ENCODE assay signal across 9 cellular contexts in genomic region chr4:26884486-26884988, GRCh38. TPM values are rescaled to one million over a fixed set of nuclear protein-coding genes. Genes with fewer than 3 reads are reported as not detected.
DNase-seq lines count a peak whose midpoint lies in the region; ATAC-seq and TF ChIP-seq lines count a peak whose summit lies in the region.
"Had no signal": no experiment of that assay in that cellular context is flagged by ENCODE, and none has a peak within 500 bp of the region (broad histone marks: within the 10 kb centered on the region; RNA-seq: fewer than 3 reads in every experiment).

No MANE protein-coding gene starts in this region.

- peaks cover 30 to 96% (median 73%) of the 10 kb centered on the region in 4 donors for H3K4me1 Mint-ChIP-seq in naive thymus-derived CD8-positive, alpha-beta T cell

- no peak overlapping the region for H3K9ac ChIP-seq in GM23248

- H3K4me2 ChIP-seq in GM23248 (ENCODE audit: unreplicated experiment) = no peak overlapping the region

- H3K4me3 Mint-ChIP-seq in naive thymus-derived CD8-positive, alpha-beta T cell = peak overlapping the region; percentile 61 to 87 (median 78)

- POLR2A ChIA-PET in naive thymus-derived CD8-positive, alpha-beta T cell (lab: Charles Lee) = interaction anchor here (1.2 to 6.1 kb wide), 4 partner anchors 9 to 25 kb away, joined by 5 to 180 read pairs (median 8); partner anchors contain the start of gene STIM2

- peak overlapping the region; percentile 95 to 98 (median 97) for H3K27ac Mint-ChIP-seq in naive thymus-derived CD8-positive, alpha-beta T cell

- 72 to 74% methylated on average over 5 of the region's 5 CpGs for WGBS in GM23248 (ENCODE audit: low coverage in 1 of 2, low lambda C conversion rate in 2 of 2, missing lambda C conversion rate in 2 of 2), 2 experiments

- H3K9me3 ChIP-seq in KOPT-K1 (ENCODE audit: insufficient read depth, low read length, poor library complexity, severe bottlenecking) = no peaks in the 10 kb centered on the region
- no peaks in the 10 kb centered on the region for H3K9me3 ChIP-seq in uterus
- H3K9me3 ChIP-seq in GM23248 (ENCODE audit: low read depth) = no peaks in the 10 kb centered on the region

- no peaks in the 10 kb centered on the region for H3K27me3 Mint-ChIP-seq in naive thymus-derived CD8-positive, alpha-beta T cell

- no peak overlapping the region for H2AFZ ChIP-seq in GM23248

- H3K36me3 Mint-ChIP-seq in naive thymus-derived CD8-positive, alpha-beta T cell = peaks cover 0 to 4% (median 0%) of the 10 kb centered on the region in 3 donors

- intact Hi-C loops in uterus (cut with DNase I; ENCODE audit: low total_unique reads) = no loop called here

- H3K27me3 ChIP-seq in uterus (no peaks in the 10 kb centered on the region), GM23248 (replicated peaks; ENCODE audit: insufficient read depth) (no peaks in the 10 kb centered on the region)

- no peak for TF ChIP-seq CTCF in uterus (IDR thresholded peaks at IDR 0.05)

- no peaks in the 10 kb centered on the region for H3K9me2 ChIP-seq in GM23248 (ENCODE audit: insufficient read depth)

- H3K4me3 ChIP-seq in uterus (no peak overlapping the region), GM23248 (no peak overlapping the region)

- H3K4me1 ChIP-seq in uterus (no peaks in the 10 kb centered on the region), GM23248 (ENCODE audit: insufficient read depth) (no peaks in the 10 kb centered on the region)

- in situ Hi-C loops in GM23248 (cut with MboI) = no loop called here

- ATAC-seq in GM18868 (IDR thresholded peaks at IDR 0.05; ENCODE audit: unreplicated experiment) (peak; percentile 65), GM21737 (IDR thresholded peaks at IDR 0.05; ENCODE audit: unreplicated experiment) (peak; percentile 54)
- ATAC-seq in naive thymus-derived CD8-positive, alpha-beta T cell = peak; percentile 61 to 70

- H3F3A ChIP-seq in GM23248 (ENCODE audit: insufficient read depth) = no peaks in the 10 kb centered on the region

- 0 out of 2 replicates have a peak, but pooled peaks cover 4% of the 10 kb centered on the region for H4K20me1 ChIP-seq in GM23248 (ENCODE audit: insufficient read depth)

- H3K9me3 Mint-ChIP-seq in naive thymus-derived CD8-positive, alpha-beta T cell = no peaks in the 10 kb centered on the region

- no peak for TF ChIP-seq POLR2A in uterus (IDR thresholded peaks at IDR 0.05)

- H3K36me3 ChIP-seq in KOPT-K1 (ENCODE audit: insufficient read depth, low read length) (no peaks in the 10 kb centered on the region), uterus (no peaks in the 10 kb centered on the region), GM23248 (ENCODE audit: low read depth) (no peaks in the 10 kb centered on the region)

- H3K79me2 ChIP-seq in GM23248 (ENCODE audit: insufficient read depth) = peaks cover 66% of the 10 kb centered on the region

- H3K27ac ChIP-seq in KOPT-K1 (ENCODE audit: low read depth, low read length, poor library complexity, severe bottlenecking) (peak overlapping the region; percentile 80), uterus (no peak overlapping the region), GM23248 (no peak overlapping the region)

- peak in 4 of 10 donors; percentile 21 to 68 (median 56) for DNase-seq in naive thymus-derived CD8-positive, alpha-beta T cell
- DNase-seq in uterus (no peak), hepatic stellate cell (ENCODE audit: low spot score) (no peak), NCI-H2171 treated with DMSO at 0.1 percent for 48 hours (lab: John Stamatoyannopoulos, UW) (no peak), GM23248 (no peak)
- DNase-seq: kidney glomerular epithelial cell had no signal

RNA-seq across cellular contexts. Expression of gene STIM2, which starts 23.9 kb away (rescaled TPM):
- 100 to 1,000 TPM; 105 TPM for total RNA-seq in naive thymus-derived CD8-positive, alpha-beta T cell
- polyA plus RNA-seq in naive thymus-derived CD8-positive, alpha-beta T cell = 10 to 100 TPM; 22.2 to 35.4 (median 33.0) TPM
- 10 to 100 TPM; 27.9 to 38.2 (median 29.4) TPM for total RNA-seq in uterus
- total RNA-seq in GM23248 (2014; rRNA removed; shearing (Covaris generic)) = 13.8 and 16.7 TPM in 2 replicates
- polyA plus RNA-seq in GM23248 (2016; fragmentation: Nextera tagmentation; extraction: Ambion mirVana) = 10.7 and 10.8 TPM in 2 replicates
